In genomic region chr1:3573499-3573898, GRCh38 we compare ENCODE assay signal across 16 cellular contexts. TPM values are rescaled to one million over a fixed set of nuclear protein-coding genes. Genes with fewer than 3 reads are reported as not detected.
DNase-seq lines count a peak whose midpoint lies in the region; ATAC-seq and TF ChIP-seq lines count a peak whose summit lies in the region.
"Had no signal": no experiment of that assay in that cellular context is flagged by ENCODE, and none has a peak within 500 bp of the region (broad histone marks: within the 10 kb centered on the region; RNA-seq: fewer than 3 reads in every experiment).

No MANE protein-coding gene starts in this region.

- BruUV-seq in Panc1 (replicated peaks; lab: Mats Ljungman, UMichigan) = no TSS peak

- POLR2A ChIA-PET in Panc1 (lab: Charles Lee) = no interaction called here

- H3K9me3 ChIP-seq in Panc1 (ENCODE audit: control insufficient read depth, insufficient read depth, low read depth, low read length) (no peaks in the 10 kb centered on the region), SJCRH30 (replicated peaks) (no peaks in the 10 kb centered on the region)
- H3K9me3 ChIP-seq: SJSA1 had no signal

- H3K4me1 ChIP-seq in Panc1 (ENCODE audit: control insufficient read depth, insufficient read depth, low read length) (peaks cover 6% of the 10 kb centered on the region; the same call in 1 of the 2 replicates), SJCRH30 (peaks cover 13% of the 10 kb centered on the region)
- H3K4me1 ChIP-seq: SJSA1 had no signal

- DNase-seq in left ventricle myocardium superior (no peak), cardiac septum (ENCODE audit: low spot score) (no peak), Panc1 (ENCODE audit: low read depth, low spot score) (no peak), left kidney (ENCODE audit: low read depth, low spot score) (peak; percentile 39), SJCRH30 (no peak)
- DNase-seq: DMS153, MV-4-11, NCI-H1417, NCI-H2029, NCI-H524, RPMI8226 had no signal

- H3K4me3 ChIP-seq in Panc1 (ENCODE audit: low read depth in 2 of 2, low read length in 2 of 2) = no peak overlapping the region
- H3K4me3 ChIP-seq in SJCRH30 = no peak overlapping the region
- H3K4me3 ChIP-seq: SJSA1 had no signal

- H3K27me3 ChIP-seq in Panc1 (ENCODE audit: control insufficient read depth, insufficient read depth, low read length) = no peaks in the 10 kb centered on the region
- peaks cover 11% of the 10 kb centered on the region for H3K27me3 ChIP-seq in SJCRH30

- H3K27me3 Mint-ChIP-seq in activated T-helper 17 cell treated with anti-CD3 and anti-CD28 coated beads, Interleukin-2, amount 50 U/mL, for 72 hours = no peaks in the 10 kb centered on the region

- intact Hi-C loops in left ventricle myocardium superior (cut with micrococcal nuclease) = no loop called here
- intact Hi-C loops in cardiac septum (cut with DNase I) = no loop called here
- intact Hi-C loops in Panc1 (cut with micrococcal nuclease; ENCODE audit: unreplicated experiment) = no loop called here

- no peak for TF ChIP-seq CTCF in Panc1 (IDR thresholded peaks at IDR 0.05)

- H3K27ac ChIP-seq in Panc1 (ENCODE audit: low read length) (no peak overlapping the region), SJCRH30 (no peak overlapping the region)
- H3K27ac ChIP-seq: C4-2B, SJSA1 had no signal

- in situ Hi-C loops in Panc1 (cut with HindIII; ENCODE audit: low pct_unique_long_range_greater_than_20kb, low sequenced_read_pairs) = no loop called here

- no peaks in the 10 kb centered on the region for H3K36me3 Mint-ChIP-seq in activated T-helper 17 cell treated with anti-CD3 and anti-CD28 coated beads, Interleukin-2, amount 50 U/mL, for 72 hours (ENCODE audit: low read depth)

- ATAC-seq in left ventricle myocardium superior = peak; percentile 31
- ATAC-seq in Panc1 = peak; percentile 67
- ATAC-seq in GM19455 (IDR thresholded peaks at IDR 0.05; ENCODE audit: unreplicated experiment) = no peak
- no peak for ATAC-seq in activated T-helper 17 cell treated with anti-CD3 and anti-CD28 coated beads, Interleukin-2, amount 50 U/mL, for 72 hours (replicated peaks)
- ATAC-seq in HG03342 (IDR thresholded peaks at IDR 0.05; ENCODE audit: unreplicated experiment) = no peak

- CTCF ChIA-PET in Panc1 (lab: Charles Lee) = interaction anchor here (1.1 kb wide), 1 partner anchor 45 kb away, joined by 4 read pairs; no protein-coding TSS in a partner anchor

- no peak overlapping the region for H3K4me3 Mint-ChIP-seq in activated T-helper 17 cell treated with anti-CD3 and anti-CD28 coated beads, Interleukin-2, amount 50 U/mL, for 72 hours

- H3K36me3 ChIP-seq in Panc1 (ENCODE audit: control insufficient read depth, insufficient read depth, low read length) (no peaks in the 10 kb centered on the region), SJCRH30 (no peaks in the 10 kb centered on the region)
- H3K36me3 ChIP-seq: SJSA1 had no signal

- no peaks in the 10 kb centered on the region for H3K9me3 Mint-ChIP-seq in activated T-helper 17 cell treated with anti-CD3 and anti-CD28 coated beads, Interleukin-2, amount 50 U/mL, for 72 hours

- no peaks in the 10 kb centered on the region for H3K4me1 Mint-ChIP-seq in activated T-helper 17 cell treated with anti-CD3 and anti-CD28 coated beads, Interleukin-2, amount 50 U/mL, for 72 hours

- H3K27ac Mint-ChIP-seq in activated T-helper 17 cell treated with anti-CD3 and anti-CD28 coated beads, Interleukin-2, amount 50 U/mL, for 72 hours = no peak overlapping the region

RNA-seq across cellular contexts. Expression of gene MEGF6, which starts 37.8 kb away (rescaled TPM):
- total RNA-seq in left ventricle myocardium superior (11.6 TPM), cardiac septum (9.3 TPM), Panc1 (2021; ENCODE audit: unreplicated experiment) (32.6 TPM)
- 35.5 TPM for polyA plus RNA-seq in Panc1 (2012; ENCODE audit: insufficient read length)
- 1 to 10 TPM; 5.0 to 9.7 TPM for total RNA-seq in activated T-helper 17 cell treated with anti-CD3 and anti-CD28 coated beads, Interleukin-2, amount 50 U/mL, for 72 hours
- total RNA-seq in SJCRH30 (2014; rRNA removed; shearing (Covaris generic)) = 0.08 TPM in 1 of 2 replicates, not detected in the other

RNA-seq across cellular contexts. Expression of gene TPRG1L, which starts 51.3 kb away (rescaled TPM):
- 48.6 TPM for total RNA-seq in left ventricle myocardium superior
- 44.3 TPM for total RNA-seq in cardiac septum
- total RNA-seq in Panc1 (2021; ENCODE audit: unreplicated experiment) = 57.5 TPM
- 93.0 TPM for polyA plus RNA-seq in Panc1 (2012; ENCODE audit: insufficient read length)
- 10 to 100 TPM in 1 of 2 donors, 1 to 10 TPM in 1; 8.9 to 10.4 TPM for total RNA-seq in activated T-helper 17 cell treated with anti-CD3 and anti-CD28 coated beads, Interleukin-2, amount 50 U/mL, for 72 hours
- 20.0 and 21.1 TPM in 2 replicates for total RNA-seq in SJCRH30 (2014; rRNA removed; shearing (Covaris generic))

Comparison
In these comparisons a context has a peak if more than half of its experiments do, and no peak if none do; other contexts are left out.
1. ATAC-seq: peak in left ventricle myocardium superior (single experiment) and Panc1 (single experiment); none in GM19455 (single experiment), activated T-helper 17 cell treated with anti-CD3 and anti-CD28 coated beads, Interleukin-2, amount 50 U/mL, for 72 hours (single experiment) and HG03342 (single experiment).